12 cellular contexts compared by ENCODE assay signal in the genomic region with DNA sequence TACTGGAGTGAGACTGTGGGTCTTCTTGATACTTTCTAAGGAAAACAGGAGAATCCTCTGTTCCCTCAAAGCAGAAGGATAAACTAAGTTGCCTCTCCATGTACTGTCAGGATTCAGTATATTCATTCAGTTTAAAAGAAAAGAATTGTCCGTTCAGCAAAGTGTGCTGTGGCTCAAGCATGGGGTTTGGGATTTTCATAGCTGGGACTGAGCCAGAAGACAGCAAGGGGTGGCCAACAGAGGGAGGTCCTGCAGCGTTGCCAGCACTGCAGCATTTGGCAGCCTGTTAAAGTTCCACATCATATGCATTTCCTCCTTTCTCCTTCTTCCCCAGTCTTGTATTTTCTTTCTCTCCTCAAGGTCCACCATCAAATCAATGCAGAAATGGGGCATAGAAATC.
DNase-seq lines count a peak whose midpoint lies in the region; ATAC-seq and TF ChIP-seq lines count a peak whose summit lies in the region.
"Had no signal": no experiment of that assay in that cellular context is flagged by ENCODE, and none has a peak within 500 bp of the region (broad histone marks: within the 10 kb centered on the region; RNA-seq: fewer than 3 reads in every experiment).

No MANE protein-coding gene starts in this region.

- no peak for ATAC-seq in HG02588 (IDR thresholded peaks at IDR 0.05; ENCODE audit: unreplicated experiment)
- ATAC-seq: naive thymus-derived CD8-positive, alpha-beta T cell had no signal

- no peak overlapping the region for H2AFZ ChIP-seq in GM23248

- H3K4me3 ChIP-seq in GM23248 (no peak overlapping the region), astrocyte of the spinal cord (ENCODE audit: low read depth, low read length) (no peak overlapping the region), fibroblast of the aortic adventitia (ENCODE audit: low read depth, low read length) (no peak overlapping the region), retinal pigment epithelial cell (ENCODE audit: low read length) (no peak overlapping the region)

- H3K27me3 ChIP-seq in GM23248 (replicated peaks; ENCODE audit: insufficient read depth): no peaks in the 10 kb centered on the region

- no peaks in the 10 kb centered on the region for H3K9me3 ChIP-seq in GM23248 (ENCODE audit: low read depth)

- H4K20me1 ChIP-seq in GM23248 (ENCODE audit: insufficient read depth): no peaks in the 10 kb centered on the region

- no peaks in the 10 kb centered on the region for H3K79me2 ChIP-seq in GM23248 (ENCODE audit: insufficient read depth)

- no peak overlapping the region for H3K4me2 ChIP-seq in GM23248 (ENCODE audit: unreplicated experiment)

- WGBS in GM23248 (ENCODE audit: low coverage in 1 of 2, low lambda C conversion rate in 2 of 2, missing lambda C conversion rate in 2 of 2), 2 experiments: 9 to 28% methylated on average over 2 of the region's 2 CpGs

- H3F3A ChIP-seq in GM23248 (ENCODE audit: insufficient read depth): no peaks in the 10 kb centered on the region

- no peak overlapping the region for H3K9ac ChIP-seq in GM23248

- H3K9me2 ChIP-seq in GM23248 (ENCODE audit: insufficient read depth): no peaks in the 10 kb centered on the region

- no peaks in the 10 kb centered on the region for H3K4me1 ChIP-seq in GM23248 (ENCODE audit: insufficient read depth)

- no peak for TF ChIP-seq POLR2A in erythroblast (IDR thresholded peaks at IDR 0.05; ENCODE audit: low read length)

- H3K27ac ChIP-seq in GM23248: no peak overlapping the region

- peak; percentile 28 for DNase-seq in GM23248
- peak; percentile 72 for DNase-seq in astrocyte of the spinal cord (ENCODE audit: low read depth, low spot score)
- DNase-seq in fibroblast of the aortic adventitia (ENCODE audit: low read depth): peak; percentile 80
- no peak for DNase-seq in retinal pigment epithelial cell (ENCODE audit: low read depth)
- DNase-seq in activated CD4-positive, alpha-beta T cell treated with anti-CD3 and anti-CD28 coated beads, Interleukin-2, amount 50 U/mL, for 48 hours: no peak
- DNase-seq in CD1c-positive myeloid dendritic cell (ENCODE audit: extremely low spot score): no peak
- DNase-seq in erythroblast (lab: John Stamatoyannopoulos, UW): no peak
- DNase-seq: activated CD4-positive, CD25-positive, alpha-beta regulatory T cell; activated naive CD4-positive, alpha-beta T cell treated with anti-CD3 and anti-CD28 coated beads, Interleukin-2, amount 10 ng/mL, durations not matched to agents 7 days and 5 days; cortex of kidney; naive thymus-derived CD8-positive, alpha-beta T cell had no signal

- in situ Hi-C loops in GM23248 (cut with MboI) (no loop called here), astrocyte of the spinal cord (cut with HindIII; ENCODE audit: low sequenced_read_pairs) (no loop called here)

- no peaks in the 10 kb centered on the region for H3K36me3 ChIP-seq in GM23248 (ENCODE audit: low read depth)

- TF ChIP-seq CTCF in astrocyte of the spinal cord (IDR thresholded peaks at IDR 0.05; ENCODE audit: low read depth, low read length) (peak; percentile 39), fibroblast of the aortic adventitia (IDR thresholded peaks at IDR 0.05; ENCODE audit: insufficient read depth, low read length) (peak; percentile 38), retinal pigment epithelial cell (conservative IDR thresholded peaks at IDR 0.05; ENCODE audit: low read depth, low read length) (peak; percentile 58)

Comparison
In these comparisons a context has a peak if more than half of its experiments do, and no peak if none do; other contexts are left out.
1. DNase-seq: peak in GM23248 (single experiment), astrocyte of the spinal cord (single experiment) and fibroblast of the aortic adventitia (single experiment); none in retinal pigment epithelial cell (single experiment), activated CD4-positive, alpha-beta T cell treated with anti-CD3 and anti-CD28 coated beads, Interleukin-2, amount 50 U/mL, for 48 hours (0 of 2), CD1c-positive myeloid dendritic cell (single experiment) and erythroblast (0 of 2).
2. Peak in every context shown above with its lines, with median percentiles within 50 percentile points of each other: CTCF ChIP-seq.